Comparison of ENCODE assay signal across 20 cellular contexts in genomic region chr13:38970380-38971051, GRCh38. TPM values are rescaled to one million over a fixed set of nuclear protein-coding genes. Genes with fewer than 3 reads are reported as not detected.
DNase-seq lines count a peak whose midpoint lies in the region; TF ChIP-seq lines count a peak whose summit lies in the region.
"Had no signal": no experiment of that assay in that cellular context is flagged by ENCODE, and none has a peak within 500 bp of the region (broad histone marks: within the 10 kb centered on the region; RNA-seq: fewer than 3 reads in every experiment).

No MANE protein-coding gene starts in this region.

- DNase-seq in A673 (ENCODE audit: low spot score) (no peak), LNCaP clone FGC (ENCODE audit: low read depth) (no peak), RWPE1 (ENCODE audit: low spot score) (no peak), epithelial cell of prostate (ENCODE audit: low read depth, low spot score) (no peak), RPMI8226 (no peak), nephron progenitor cell (no peak), AG08396 (ENCODE audit: low spot score) (no peak)
- no peak for DNase-seq in activated T-cell treated with anti-CD3 and anti-CD28 coated beads, Interleukin-2, amount 50 U/mL, for 48 hours
- DNase-seq: activated CD4-positive, alpha-beta T cell treated with anti-CD3 and anti-CD28 coated beads, Interleukin-2, amount 10 ng/mL, durations not matched to agents 7 days and 5 days; amygdala; cerebellar nuclear complex; DMS79 treated with DMSO at 0.1 percent for 48 hours; HCEC 1CT; NCI-H2081 treated with DMSO at 0.1 percent for 48 hours; NCI-H82; right cardiac atrium; stimulated activated naive CD8-positive, alpha-beta T cell treated with anti-CD3 and anti-CD28 coated beads, Interleukin-15, Interleukin-2, amounts not matched to agents 100 U/mL and 50 U/mL, for 24 hours had no signal

- H3K27me3 Mint-ChIP-seq in nephron progenitor cell (ENCODE audit: low read depth, poor library complexity): no peaks in the 10 kb centered on the region

- CTCF ChIA-PET in A673 (lab: Charles Lee) (no interaction called here), RWPE1 (lab: Yijun Ruan, JAX) (interaction anchor here (0.7 to 1.6 kb wide), 3 partner anchors 11 to 642 kb away, joined by 3 to 10 read pairs (median 3); no protein-coding TSS in a partner anchor)

- POLR2A ChIA-PET in A673 (lab: Charles Lee; ENCODE audit: low non-redundant PET): no interaction called here
- POLR2A ChIA-PET in RWPE1 (lab: Yijun Ruan, JAX; ENCODE audit: low non-redundant PET): no interaction called here

- no TSS peak for BruUV-seq in A673 (replicated peaks; lab: Mats Ljungman, UMichigan)

- H3K36me3 Mint-ChIP-seq in nephron progenitor cell (ENCODE audit: low read depth): no peaks in the 10 kb centered on the region
- H3K36me3 Mint-ChIP-seq: CD4-positive, CD25-positive, alpha-beta regulatory T cell had no signal

- H3K27me3 ChIP-seq in A673 (replicated peaks; ENCODE audit: insufficient read depth, low read depth, low read length, poor library complexity): no peaks in the 10 kb centered on the region
- H3K27me3 ChIP-seq: neutrophil had no signal

- H3K4me3 ChIP-seq in A673 (ENCODE audit: low read depth, low read length, poor library complexity, severe bottlenecking): no peak overlapping the region
- H3K4me3 ChIP-seq in LNCaP clone FGC (ENCODE audit: low read depth, low read length): no peak overlapping the region

- H3K27ac ChIP-seq in A673 (ENCODE audit: low read depth, low read length, poor library complexity, severe bottlenecking) (no peak overlapping the region), RWPE1 (no peak overlapping the region), epithelial cell of prostate (peak overlapping the region; percentile 29)
- H3K27ac ChIP-seq: KMS-11, neutrophil had no signal

- H3K4me3 Mint-ChIP-seq in nephron progenitor cell: no peak overlapping the region
- H3K4me3 Mint-ChIP-seq: activated CD4-positive, alpha-beta T cell treated with anti-CD3 and anti-CD28 coated beads, Interleukin-2, amount 10 ng/mL, durations not matched to agents 7 days and 5 days; CD4-positive, CD25-positive, alpha-beta regulatory T cell had no signal

- H3K4me1 ChIP-seq in A673 (ENCODE audit: insufficient read depth, low read length, poor library complexity, severe bottlenecking): no peaks in the 10 kb centered on the region

- H3K4me1 Mint-ChIP-seq in nephron progenitor cell: no peaks in the 10 kb centered on the region
- H3K4me1 Mint-ChIP-seq: activated CD4-positive, alpha-beta T cell treated with anti-CD3 and anti-CD28 coated beads, Interleukin-2, amount 10 ng/mL, durations not matched to agents 7 days and 5 days; CD4-positive, CD25-positive, alpha-beta regulatory T cell had no signal

- no peaks in the 10 kb centered on the region for H3K36me3 ChIP-seq in A673 (ENCODE audit: insufficient read depth, low read length, poor library complexity, severe bottlenecking)
- H3K36me3 ChIP-seq: neutrophil had no signal

- no peak overlapping the region for H3K27ac Mint-ChIP-seq in nephron progenitor cell
- H3K27ac Mint-ChIP-seq: activated CD4-positive, alpha-beta T cell treated with anti-CD3 and anti-CD28 coated beads, Interleukin-2, amount 10 ng/mL, durations not matched to agents 7 days and 5 days; CD4-positive, CD25-positive, alpha-beta regulatory T cell had no signal

- no peaks in the 10 kb centered on the region for H3K9me3 ChIP-seq in A673 (ENCODE audit: low read depth, low read length, poor library complexity, severe bottlenecking)
- H3K9me3 ChIP-seq: neutrophil had no signal

- intact Hi-C loops in A673 (cut with micrococcal nuclease; ENCODE audit: unreplicated experiment): no loop called here

- TF ChIP-seq CTCF in A673 (conservative IDR thresholded peaks at IDR 0.05; ENCODE audit: low read depth, low read length): peak; percentile 24; the same call in 1 of the 2 replicates
- 0 out of 2 replicates have a peak, but pooled peaks have one; percentile 11 for TF ChIP-seq CTCF in LNCaP clone FGC (IDR thresholded peaks at IDR 0.05; ENCODE audit: control insufficient read depth, extremely low read depth, insufficient read depth)
- 0 out of 2 replicates have a peak, but pooled peaks have one; percentile 6 for TF ChIP-seq CTCF in RWPE1 (conservative IDR thresholded peaks at IDR 0.05; ENCODE audit: low read depth)
- TF ChIP-seq CTCF in nephron progenitor cell (IDR thresholded peaks at IDR 0.05): no peak

- H3K9me3 Mint-ChIP-seq in nephron progenitor cell: no peaks in the 10 kb centered on the region
- H3K9me3 Mint-ChIP-seq: activated CD4-positive, alpha-beta T cell treated with anti-CD3 and anti-CD28 coated beads, Interleukin-2, amount 10 ng/mL, durations not matched to agents 7 days and 5 days; CD4-positive, CD25-positive, alpha-beta regulatory T cell had no signal

RNA-seq across cellular contexts. Expression of gene STOML3, which starts 20.1 kb away (rescaled TPM):
- not detected in 2 replicates for total RNA-seq in A673 (2021)
- total RNA-seq: activated CD4-positive, alpha-beta T cell treated with anti-CD3 and anti-CD28 coated beads, Interleukin-2, amount 10 ng/mL, durations not matched to agents 7 days and 5 days; CD4-positive, CD25-positive, alpha-beta regulatory T cell; right cardiac atrium had no signal
